8 cellular contexts compared by ENCODE assay signal in genomic region chr14:95535226-95536021, GRCh38. TPM values are rescaled to one million over a fixed set of nuclear protein-coding genes. Genes with fewer than 3 reads are reported as not detected.
A peak's percentile ranks its signal among the peaks of the same experiment; 100 is the strongest.
DNase-seq lines count a peak whose midpoint lies in the region; ATAC-seq, FAIRE-seq and TF ChIP-seq lines count a peak whose summit lies in the region.

No MANE protein-coding gene starts in this region.

- H3K4me3 ChIP-seq in CD8-positive, alpha-beta T cell (ENCODE audit: low read depth, low read length): peak overlapping the region; percentile 68
- H3K4me3 ChIP-seq in NT2/D1 (ENCODE audit: insufficient read length, low read depth): peak overlapping the region; percentile 96
- peak overlapping the region; percentile 57 to 98 (median 90) for H3K4me3 ChIP-seq in H1 (ENCODE audit: extremely low read depth in 1 of 4, insufficient read depth in 2 of 4, low read depth in 3 of 4, low read length in 4 of 4)
- peak overlapping the region; percentile 90 for H3K4me3 ChIP-seq in neural cell (ENCODE audit: low read length)

- peak overlapping the region; percentile 37 for H3K14ac ChIP-seq in H1 (ENCODE audit: insufficient read length)

- no peak overlapping the region for H2BK12ac ChIP-seq in H1 (ENCODE audit: low read depth, low read length)

- peak overlapping the region; percentile 96 to 98 for H3K4me2 ChIP-seq in H1 (ENCODE audit: insufficient read depth in 1 of 2, low read depth in 2 of 2, low read length in 2 of 2)
- H3K4me2 ChIP-seq in neural cell (ENCODE audit: low read length): peak overlapping the region; percentile 74

- H3K4me1 ChIP-seq in CD8-positive, alpha-beta T cell (ENCODE audit: insufficient read depth, low read length): peaks cover 46% of the 10 kb centered on the region
- H3K4me1 ChIP-seq in NT2/D1 (ENCODE audit: insufficient read depth, insufficient read length) (no peaks in the 10 kb centered on the region), H1 (replicated peaks in 1 of 4; ENCODE audit: control insufficient read depth in 3 of 4, insufficient read depth in 4 of 4, low read length in 3 of 4) (peaks cover 2 to 19% (median 3%) of the 10 kb centered on the region in 4 experiments)

- POLR2A ChIA-PET in CD8-positive, alpha-beta T cell (lab: Charles Lee): interaction anchor here (1.0 to 2.1 kb wide), 7 partner anchors 9 to 93 kb away, joined by 3 to 12 read pairs (median 7); partner anchors contain the start of gene SYNE3
- POLR2A ChIA-PET in H1 (lab: Charles Lee; ENCODE audit: partially characterized antibody): interaction anchor here (0.6 to 2.5 kb wide), 7 partner anchors 9 to 843 kb away, joined by 3 to 6 read pairs (median 5); no protein-coding TSS in a partner anchor

- no peak for TF ChIP-seq POLR2A in H1 (IDR thresholded peaks at IDR 0.05; ENCODE audit: control extremely low read depth in 1 of 2, low read depth in 2 of 2, low read length in 2 of 2)

- no peaks in the 10 kb centered on the region for H3K36me3 ChIP-seq in CD8-positive, alpha-beta T cell (ENCODE audit: insufficient read depth, low read length)
- H3K36me3 ChIP-seq in NT2/D1 (ENCODE audit: insufficient read depth, insufficient read length, low read length): peaks cover 27% of the 10 kb centered on the region
- peaks cover 0 to 12% (median 2%) of the 10 kb centered on the region in 4 experiments; a peak in 2 of 8 replicates for H3K36me3 ChIP-seq in H1 (ENCODE audit: control insufficient read depth in 2 of 4, insufficient read depth in 4 of 4, low read length in 3 of 4)
- H3K36me3 ChIP-seq in neural cell (ENCODE audit: insufficient read depth, low read length): no peaks in the 10 kb centered on the region

- peaks cover 11% of the 10 kb centered on the region for H3K36me3 Mint-ChIP-seq in CD8-positive, alpha-beta T cell

- TF ChIP-seq CTCF in CD8-positive, alpha-beta T cell (IDR thresholded peaks at IDR 0.05): no peak
- TF ChIP-seq CTCF in H1 (IDR thresholded peaks at IDR 0.05; ENCODE audit: control extremely low read depth in 1 of 3, insufficient read depth in 1 of 3, low read depth in 1 of 3, low read length in 3 of 3) (no peak), neural cell (IDR thresholded peaks at IDR 0.05; ENCODE audit: poor library complexity, severe bottlenecking) (no peak)

- peak overlapping the region; percentile 84 for H3K27ac Mint-ChIP-seq in CD8-positive, alpha-beta T cell

- no peak overlapping the region for H2AK5ac ChIP-seq in H1 (ENCODE audit: low read depth, low read length)

- no peaks in the 10 kb centered on the region for H3K9me3 ChIP-seq in CD8-positive, alpha-beta T cell (ENCODE audit: low read length)
- H3K9me3 ChIP-seq in NT2/D1 (ENCODE audit: insufficient read depth, low read length) (no peaks in the 10 kb centered on the region), H1 (ENCODE audit: insufficient read depth in 2 of 2, low read depth in 1 of 2, low read length in 1 of 2) (no peaks in the 10 kb centered on the region), neural cell (ENCODE audit: low read length) (no peaks in the 10 kb centered on the region)

- no peak for ATAC-seq in CD8-positive, alpha-beta T cell
- ATAC-seq in GM21423 (IDR thresholded peaks at IDR 0.05; ENCODE audit: unreplicated experiment) (peak; percentile 2), HG03520 (IDR thresholded peaks at IDR 0.05; ENCODE audit: unreplicated experiment) (no peak)

- H3K56ac ChIP-seq in H1 (replicated peaks; ENCODE audit: insufficient read length, low read depth, low read length): peak overlapping the region; percentile 56

- peaks cover 28 to 89% of the 10 kb centered on the region in 2 experiments for H3K79me2 ChIP-seq in H1 (ENCODE audit: control insufficient read depth in 1 of 2, insufficient read depth in 2 of 2, low read length in 2 of 2)
- peaks cover 83% of the 10 kb centered on the region for H3K79me2 ChIP-seq in neural cell (replicated peaks; ENCODE audit: insufficient read depth, low read length)

- peak overlapping the region; percentile 64 for H4K8ac ChIP-seq in H1 (ENCODE audit: extremely low read depth, insufficient read depth, low read length)

- intact Hi-C loops in CD8-positive, alpha-beta T cell (cut with DNase I, micrococcal nuclease): loop anchor here (2.0 to 10.0 kb wide), 4 partner anchors 73 to 969 kb away; partner anchors contain the start of genes AK7 (in 1 of the 2) and PAPOLA (in 1 of the 2)

- H3K23me2 ChIP-seq in H1 (ENCODE audit: low read depth, low read length): peaks cover 16% of the 10 kb centered on the region; the same call in 1 of the 2 replicates

- FAIRE-seq in H1 (lab: Jason Lieb, UNC): no peak

- TF ChIP-seq EP300 in H1 (IDR thresholded peaks at IDR 0.05; ENCODE audit: borderline replicate concordance in 1 of 2, low read depth in 2 of 2, low read length in 2 of 2): no peak
- no peak for TF ChIP-seq EP300 in neural cell (conservative IDR thresholded peaks at IDR 0.05; ENCODE audit: poor library complexity, severe bottlenecking)

- H4K20me1 ChIP-seq in H1 (replicated peaks in 1 of 2; ENCODE audit: control insufficient read depth in 1 of 2, insufficient read depth in 2 of 2, low read length in 2 of 2) (peaks cover 39 to 48% of the 10 kb centered on the region in 2 experiments), neural cell (ENCODE audit: insufficient read depth) (no peaks in the 10 kb centered on the region)

- peak overlapping the region; percentile 86 for H3K9ac ChIP-seq in NT2/D1 (ENCODE audit: insufficient read length, low read depth)
- H3K9ac ChIP-seq in H1 (replicated peaks in 1 of 4; ENCODE audit: extremely low read depth in 1 of 4, low read depth in 3 of 4, low read length in 3 of 4): peak overlapping the region; percentile 56 to 91 (median 77)
- peak overlapping the region; percentile 74 for H3K9ac ChIP-seq in neural cell (ENCODE audit: low read length)

- no peak overlapping the region for H2BK15ac ChIP-seq in H1 (ENCODE audit: low read length)

- H2BK5ac ChIP-seq in H1 (ENCODE audit: low read depth, low read length): no peak overlapping the region; the same call in 1 of the 2 replicates

- no peak overlapping the region for H3K18ac ChIP-seq in H1 (ENCODE audit: extremely low read depth, low read length)

- H3K23ac ChIP-seq in H1 (ENCODE audit: insufficient read length): no peak overlapping the region

- no peak overlapping the region for H4K91ac ChIP-seq in H1 (replicated peaks; ENCODE audit: insufficient read length, low read length)

- peaks cover 72% of the 10 kb centered on the region for H3K4me1 Mint-ChIP-seq in CD8-positive, alpha-beta T cell (ENCODE audit: low read depth)

- peak overlapping the region; percentile 44 for H3K27ac ChIP-seq in CD8-positive, alpha-beta T cell (ENCODE audit: low read depth, low read length)
- H3K27ac ChIP-seq in H1 (ENCODE audit: low read depth, low read length) (no peak overlapping the region), neural cell (ENCODE audit: low read length) (peak overlapping the region; percentile 51)

- H2BK120ac ChIP-seq in H1 (replicated peaks; ENCODE audit: low read depth, low read length): no peak overlapping the region

- WGBS in H1 (ENCODE audit: extremely low coverage in 1 of 2, insufficient coverage in 1 of 2, insufficient read length in 1 of 2, insufficient replicate concordance in 2 of 2, low coverage in 1 of 2, low lambda C conversion rate in 2 of 2, missing lambda C conversion rate in 1 of 2), 2 experiments: 8% methylated on average over 37 of the region's 52 CpGs; no CpG with 5 or more reads in 1 of the 2 experiments

- DNase-seq in CD8-positive, alpha-beta T cell: no peak
- DNase-seq in NT2/D1 (ENCODE audit: low read depth, low spot score) (no peak), H1 (ENCODE audit: low read depth in 1 of 2, low spot score in 2 of 2) (no peak), GF-D8 (lab: John Stamatoyannopoulos, UW) (no peak), SIG-M5 treated with dmso at 0.1 percent for 504 hours (lab: John Stamatoyannopoulos, UW; ENCODE audit: unreplicated experiment) (no peak)

- TF ChIP-seq RAD21 in H1 (IDR thresholded peaks at IDR 0.05 in 1 of 2, conservative IDR thresholded peaks at IDR 0.05 in 1 of 2; ENCODE audit: low read depth in 2 of 2, low read length in 2 of 2) (no peak), neural cell (conservative IDR thresholded peaks at IDR 0.05) (no peak)

- peak overlapping the region; percentile 90 for H3K4me3 Mint-ChIP-seq in CD8-positive, alpha-beta T cell

- no peaks in the 10 kb centered on the region for H3K9me3 Mint-ChIP-seq in CD8-positive, alpha-beta T cell

- H2AFZ ChIP-seq in H1 (ENCODE audit: low read length) (no peak overlapping the region), neural cell (ENCODE audit: low read depth, low read length) (no peak overlapping the region)

- no peak overlapping the region for H3K4ac ChIP-seq in H1 (replicated peaks; ENCODE audit: insufficient read length, low read depth, low read length)

- H3K9me2 ChIP-seq in neural cell (ENCODE audit: insufficient read depth, low read length): no peaks in the 10 kb centered on the region

- no peaks in the 10 kb centered on the region for H3K27me3 Mint-ChIP-seq in CD8-positive, alpha-beta T cell (ENCODE audit: low read depth)

- CTCF ChIA-PET in CD8-positive, alpha-beta T cell (lab: Charles Lee): interaction anchor here (1.0 to 25.2 kb wide), 4 partner anchors 8 to 239 kb away, joined by 3 to 532 read pairs (median 8); no protein-coding TSS in a partner anchor
- CTCF ChIA-PET in H1 (lab: Charles Lee; ENCODE audit: partially characterized antibody): interaction anchor here (1.3 to 1.9 kb wide), 4 partner anchors 8 to 93 kb away, joined by 3 to 10 read pairs (median 4); no protein-coding TSS in a partner anchor

- no peaks in the 10 kb centered on the region for H3K27me3 ChIP-seq in CD8-positive, alpha-beta T cell (ENCODE audit: insufficient read depth, low read length)
- H3K27me3 ChIP-seq in NT2/D1 (ENCODE audit: insufficient read depth, insufficient read length) (no peaks in the 10 kb centered on the region), H1 (replicated peaks in 1 of 4; ENCODE audit: control insufficient read depth in 3 of 4, extremely low read depth in 1 of 4, insufficient read depth in 3 of 4, low read length in 3 of 4) (no peaks in the 10 kb centered on the region), neural cell (ENCODE audit: insufficient read depth, low read depth, low read length) (no peaks in the 10 kb centered on the region)

- H3F3A ChIP-seq in neural cell (ENCODE audit: insufficient read depth, low read length, poor library complexity, severe bottlenecking): peaks cover 4% of the 10 kb centered on the region

- H4K5ac ChIP-seq in H1 (ENCODE audit: insufficient read length, low read depth, low read length): no peak overlapping the region

- H2BK20ac ChIP-seq in H1 (ENCODE audit: low read length): no peak overlapping the region

- peaks cover 17% of the 10 kb centered on the region for H3K79me1 ChIP-seq in H1 (ENCODE audit: low read depth, low read length)

RNA-seq across cellular contexts. Expression of gene GLRX5, which starts 0.6 kb away (rescaled TPM):
- total RNA-seq in CD8-positive, alpha-beta T cell: 10 to 100 TPM; 13.7 to 15.2 TPM
- 84.8 and 88.8 TPM in 2 replicates for total RNA-seq in H1 (2021; fragmentation: NEBNext Ultra II Directional; extraction: Animal tissue kit (Norgen Biotek cat#: 25700))
- polyA plus RNA-seq in H1 (2011; rRNA removed) (43.9 and 70.1 TPM in 2 replicates), neural cell (81.0 and 96.5 TPM in 2 replicates)
- 63.6 TPM for polyA plus RNA-seq in H1 (2011; cell fraction: cytosol; rRNA removed)
- 15.0 TPM for polyA plus RNA-seq in H1 (2011; cell fraction: nucleus; rRNA removed)
- polyA plus RNA-seq in H1 (2012, experiment 1 of 2): 60.3 to 76.3 TPM (median 63.3 TPM) in 4 replicates
- polyA plus RNA-seq in H1 (2012, experiment 2 of 2): 93.9 TPM
- 55.0 TPM for polyA plus RNA-seq in H1 (2013, experiment 1 of 2)
- 58.1 TPM for polyA plus RNA-seq in H1 (2013, experiment 2 of 2)
- polyA minus RNA-seq in H1 (2011; rRNA and poly(A)+ RNA removed): 16.3 and 16.7 TPM in 2 replicates
- 27.7 TPM for polyA minus RNA-seq in H1 (2011; cell fraction: cytosol; rRNA and poly(A)+ RNA removed)
- 15.2 TPM for polyA minus RNA-seq in H1 (2011; cell fraction: nucleus; rRNA and poly(A)+ RNA removed)
- 28.2 and 29.1 TPM in 2 replicates for polyA minus RNA-seq in neural cell

RNA-seq across cellular contexts. Expression of gene SYNE3, which starts 19.0 kb away (rescaled TPM):
- total RNA-seq in CD8-positive, alpha-beta T cell: 10 to 100 TPM; 18.5 to 19.7 TPM
- 0.08 TPM in 1 of 2 replicates, not detected in the other for total RNA-seq in H1 (2021; fragmentation: NEBNext Ultra II Directional; extraction: Animal tissue kit (Norgen Biotek cat#: 25700))
- polyA plus RNA-seq in H1 (2011; rRNA removed) (under 0.01 and 0.02 TPM in 2 replicates), neural cell (0.16 and 0.35 TPM in 2 replicates)
- polyA plus RNA-seq in H1 (2011; cell fraction: cytosol; rRNA removed): 0.01 TPM
- 0.07 TPM for polyA plus RNA-seq in H1 (2011; cell fraction: nucleus; rRNA removed)
- polyA plus RNA-seq in H1 (2012, experiment 1 of 2): 0.03 to 0.08 TPM (median 0.07 TPM) in 3 of 4 replicates, not detected in the other
- polyA plus RNA-seq in H1 (2012, experiment 2 of 2): not detected
- polyA plus RNA-seq in H1 (2013, experiment 1 of 2): 0.02 TPM
- 0.06 TPM for polyA plus RNA-seq in H1 (2013, experiment 2 of 2)
- polyA minus RNA-seq in H1 (2011; rRNA and poly(A)+ RNA removed): not detected in 2 replicates
- polyA minus RNA-seq in H1 (2011; cell fraction: cytosol; rRNA and poly(A)+ RNA removed): 0.22 TPM
- polyA minus RNA-seq in H1 (2011; cell fraction: nucleus; rRNA and poly(A)+ RNA removed): 0.10 TPM
- 0.24 and 0.46 TPM in 2 replicates for polyA minus RNA-seq in neural cell

Comparison
In these comparisons a context has a peak if more than half of its experiments do, and no peak if none do; other contexts are left out.
1. RNA of gene SYNE3, which starts 19.0 kb away (total RNA-seq): 18.5 to 19.7 TPM in CD8-positive, alpha-beta T cell; 0.08 TPM in H1; every median in the first group is over 10 times any median in the second.
2. Peak in every context shown above with its lines, with median percentiles within 50 percentile points of each other: H3K4me3 ChIP-seq and H3K9ac ChIP-seq.